15 cellular contexts compared by ENCODE assay signal in the genomic region with DNA sequence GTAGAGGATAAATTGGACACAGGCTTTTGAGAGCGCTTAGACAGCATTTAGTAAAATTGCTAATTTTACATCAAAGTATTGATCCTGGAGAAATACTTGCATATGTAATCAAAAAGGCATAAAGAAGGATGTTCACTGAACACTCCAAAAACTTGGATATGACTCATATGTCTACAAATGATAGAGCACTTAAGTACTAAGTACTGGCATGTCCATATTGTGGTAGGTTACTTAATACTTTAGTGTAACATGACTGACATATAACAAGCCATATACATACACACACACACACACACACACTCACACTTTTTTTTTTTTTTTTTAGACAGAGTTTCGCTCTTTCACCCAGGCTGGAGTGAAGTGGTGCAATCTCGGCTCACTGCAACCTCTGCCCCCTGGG.
"Had no signal": no experiment of that assay in that cellular context is flagged by ENCODE, and none has a peak within 500 bp of the region (broad histone marks: within the 10 kb centered on the region; RNA-seq: fewer than 3 reads in every experiment).

No MANE protein-coding gene starts in this region.

- H3K4me2 ChIP-seq: hepatocyte had no signal

- H3K27me3 ChIP-seq: hepatocyte, transverse colon had no signal

- H3K27ac ChIP-seq: hepatocyte, thoracic aorta, transverse colon had no signal

- H3K4me1 ChIP-seq: transverse colon had no signal

- H2AFZ ChIP-seq: hepatocyte had no signal

- H3K9me3 ChIP-seq: thoracic aorta, transverse colon had no signal

- H3K36me3 ChIP-seq: thoracic aorta, transverse colon had no signal

- H3K4me3 ChIP-seq: hepatocyte, thoracic aorta, transverse colon had no signal

- H3K79me2 ChIP-seq: hepatocyte had no signal

- ATAC-seq: left colon; natural killer cell; sciatic nerve; stimulated activated naive B cell treated with anti-CD40 and anti-IgM and Interleukin-4, amounts not matched to agents 10 μg/mL and 1 μg/mL and 100 μg/mL, for 72 hours; stimulated activated naive CD8-positive, alpha-beta T cell treated with anti-CD3 and anti-CD28 coated beads, Interleukin-15, amount 100 ng/mL, for 72 hours had no signal

- DNase-seq: effector memory CD4-positive, alpha-beta T cell; foreskin melanocyte; head of caudate nucleus; left colon; natural killer cell; posterior cingulate gyrus; stimulated activated CD4-positive, alpha-beta T cell treated with anti-CD3 and anti-CD28 coated beads, Interleukin-2, amount 100 ng/mL, for 24 hours; stimulated activated CD4-positive, alpha-beta T cell treated with anti-CD3 and anti-CD28 coated beads, Interleukin-4, amount 100 ng/mL, for 4 hours; stimulated activated naive B cell treated with anti-CD40 and anti-IgM and Interleukin-4, amounts not matched to agents 10 μg/mL and 1 μg/mL and 100 μg/mL, for 72 hours; stimulated activated naive CD8-positive, alpha-beta T cell treated with anti-CD3 and anti-CD28 coated beads, Interleukin-15, amount 100 ng/mL, for 72 hours; substantia nigra; transverse colon had no signal
